8 cellular contexts compared by ENCODE assay signal in the genomic region with DNA sequence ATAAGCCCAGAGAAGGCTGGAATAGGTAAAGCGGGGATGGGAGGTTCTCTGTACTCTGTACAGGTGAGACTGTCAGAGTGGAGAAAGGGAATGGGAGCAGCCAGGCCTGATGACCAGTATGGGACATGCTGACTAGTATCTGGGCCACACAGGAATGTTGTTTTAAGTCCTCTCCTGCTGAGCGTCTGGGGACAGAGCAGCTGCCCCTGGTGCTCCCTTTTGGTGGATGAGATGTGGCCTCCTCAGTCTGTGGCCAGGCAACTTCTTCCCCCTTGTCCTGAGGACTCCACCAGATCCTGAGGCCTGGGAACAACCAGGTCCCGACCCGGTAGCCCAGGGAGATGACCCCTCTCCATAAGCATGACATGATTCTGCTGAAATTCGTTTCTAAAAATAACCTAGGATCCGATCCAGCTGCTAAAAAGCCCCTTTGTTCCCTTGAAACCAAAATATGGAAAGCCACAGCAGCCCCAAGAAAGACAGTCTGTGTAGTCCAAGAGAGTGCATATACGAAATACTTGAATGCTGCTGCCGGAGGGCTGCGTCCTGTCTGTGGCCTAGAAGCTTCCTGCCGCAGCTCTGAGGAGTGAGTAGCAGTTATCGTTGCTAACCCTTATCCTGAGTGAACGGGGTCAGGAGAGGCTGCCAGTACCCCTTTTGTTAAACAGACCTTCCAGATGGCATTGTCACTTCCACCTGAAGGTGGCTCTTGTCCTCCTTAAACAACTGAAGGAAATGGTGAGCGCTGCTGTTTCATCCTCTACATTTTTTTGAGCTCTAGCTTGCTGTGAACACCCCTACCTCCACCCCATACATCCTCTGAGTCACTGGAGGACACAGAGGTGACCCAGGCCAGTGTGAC. TPM values are rescaled to one million over a fixed set of nuclear protein-coding genes. Genes with fewer than 3 reads are reported as not detected.
DNase-seq lines count a peak whose midpoint lies in the region; ATAC-seq and TF ChIP-seq lines count a peak whose summit lies in the region.

No MANE protein-coding gene starts in this region.

- TF ChIP-seq CTCF in AG09319 (IDR thresholded peaks at IDR 0.05; ENCODE audit: low read depth, low read length), result peak; percentile 14
- peak; percentile 18 for TF ChIP-seq CTCF in HFF-Myc (IDR thresholded peaks at IDR 0.05; ENCODE audit: low read depth, low read length, missing control alignments)
- TF ChIP-seq CTCF in left ventricle myocardium inferior (IDR thresholded peaks at IDR 0.05; ENCODE audit: borderline replicate concordance), result peak; percentile 33
- TF ChIP-seq CTCF in sigmoid colon (IDR thresholded peaks at IDR 0.05), result no peak

- H3K27ac ChIP-seq in left ventricle myocardium inferior (replicated peaks) (peak overlapping the region; percentile 91), sigmoid colon (peak overlapping the region; percentile 83 to 98 (median 88))

- peak overlapping the region; percentile 88 for H3K27ac Mint-ChIP-seq in activated naive CD8-positive, alpha-beta T cell treated with anti-CD3 and anti-CD28 coated beads for 36 hours

- TF ChIP-seq EP300 in sigmoid colon (IDR thresholded peaks at IDR 0.05), result no peak

- peak; percentile 62 for DNase-seq in AG09319 (ENCODE audit: extremely low read depth, low read depth)
- DNase-seq in HFF-Myc (ENCODE audit: extremely low read depth, low read depth), result peak; percentile 86
- peak; percentile 97 for DNase-seq in SKM-1 (lab: John Stamatoyannopoulos, UW; ENCODE audit: unreplicated experiment)
- DNase-seq in activated naive CD8-positive, alpha-beta T cell treated with anti-CD3 and anti-CD28 coated beads for 36 hours, result peak; percentile 67
- DNase-seq in left ventricle myocardium inferior, result peak; percentile 41
- peak; percentile 82 for DNase-seq in sigmoid colon

- WGBS in sigmoid colon, 2 donors, result 39 to 67% methylated on average over 13 of the region's 13 CpGs

- H3K9me3 ChIP-seq in left ventricle myocardium inferior (replicated peaks) (no peaks in the 10 kb centered on the region), sigmoid colon (no peaks in the 10 kb centered on the region)

- no peak for ATAC-seq in HG02642 (IDR thresholded peaks at IDR 0.05; ENCODE audit: poor library complexity, unreplicated experiment)
- no peak for ATAC-seq in HG03045 (IDR thresholded peaks at IDR 0.05; ENCODE audit: unreplicated experiment)

- intact Hi-C loops in left ventricle myocardium inferior (cut with micrococcal nuclease), result no loop called here
- intact Hi-C loops in sigmoid colon (cut with DNase I), result loop anchor here (2.0 kb wide), 2 partner anchors 27 to 45 kb away; no protein-coding TSS in a partner anchor

- TF ChIP-seq POLR2A in sigmoid colon (IDR thresholded peaks at IDR 0.05), result no peak

- peaks cover 42% of the 10 kb centered on the region for H3K4me1 Mint-ChIP-seq in activated naive CD8-positive, alpha-beta T cell treated with anti-CD3 and anti-CD28 coated beads for 36 hours

- peak overlapping the region; percentile 63 for H3K4me3 Mint-ChIP-seq in activated naive CD8-positive, alpha-beta T cell treated with anti-CD3 and anti-CD28 coated beads for 36 hours

- H3K36me3 ChIP-seq in left ventricle myocardium inferior, result no peaks in the 10 kb centered on the region
- no peaks in the 10 kb centered on the region for H3K36me3 ChIP-seq in sigmoid colon

- H3K27me3 ChIP-seq in left ventricle myocardium inferior (ENCODE audit: low read depth), result no peaks in the 10 kb centered on the region
- no peaks in the 10 kb centered on the region for H3K27me3 ChIP-seq in sigmoid colon

- no peaks in the 10 kb centered on the region for H3K9me3 Mint-ChIP-seq in activated naive CD8-positive, alpha-beta T cell treated with anti-CD3 and anti-CD28 coated beads for 36 hours

- H3K4me1 ChIP-seq in left ventricle myocardium inferior (peaks cover 99% of the 10 kb centered on the region), sigmoid colon (peaks cover 0 to 99% (median 99%) of the 10 kb centered on the region in 4 donors)

- no peaks in the 10 kb centered on the region for H3K36me3 Mint-ChIP-seq in activated naive CD8-positive, alpha-beta T cell treated with anti-CD3 and anti-CD28 coated beads for 36 hours

- H3K27me3 Mint-ChIP-seq in activated naive CD8-positive, alpha-beta T cell treated with anti-CD3 and anti-CD28 coated beads for 36 hours, result no peaks in the 10 kb centered on the region

- no peak overlapping the region for H3K4me3 ChIP-seq in HFF-Myc (replicated peaks; ENCODE audit: low read depth, low read length)
- H3K4me3 ChIP-seq in left ventricle myocardium inferior, result peak overlapping the region; percentile 41
- H3K4me3 ChIP-seq in sigmoid colon, result no peak overlapping the region

RNA-seq across cellular contexts. Expression of a gene that starts 47.1 kb away (rescaled TPM):
- 1 to 10 TPM; 5.3 to 6.4 TPM for total RNA-seq in activated naive CD8-positive, alpha-beta T cell treated with anti-CD3 and anti-CD28 coated beads for 36 hours
- total RNA-seq in left ventricle myocardium inferior (97.7 TPM), sigmoid colon (100 to 1,000 TPM; 229 to 595 (median 347) TPM)
- 10 to 100 TPM in 1 of 3 donors, 1 to 10 TPM in 2; 1.6 to 34.5 (median 4.2) TPM for polyA plus RNA-seq in sigmoid colon

Comparison
In these comparisons a context has a peak if more than half of its experiments do, and no peak if none do; other contexts are left out.
1. DNase-seq: peak in every context shown above with its lines; median percentile 97 in SKM-1; 86 in HFF-Myc; 82 in sigmoid colon; 67 in activated naive CD8-positive, alpha-beta T cell treated with anti-CD3 and anti-CD28 coated beads for 36 hours; 62 in AG09319; 41 in left ventricle myocardium inferior.
2. CTCF ChIP-seq: peak in AG09319 (single experiment), HFF-Myc (single experiment) and left ventricle myocardium inferior (single experiment); none in sigmoid colon (0 of 4).
3. RNA of a gene that starts 47.1 kb away (total RNA-seq): 229 to 595 TPM in sigmoid colon and 97.7 TPM in left ventricle myocardium inferior (single experiment); 5.3 to 6.4 TPM in activated naive CD8-positive, alpha-beta T cell treated with anti-CD3 and anti-CD28 coated beads for 36 hours; every median in the first group is over 10 times any median in the second.